Comparison of ENCODE assay signal across 1 cellular context in the genomic region with DNA sequence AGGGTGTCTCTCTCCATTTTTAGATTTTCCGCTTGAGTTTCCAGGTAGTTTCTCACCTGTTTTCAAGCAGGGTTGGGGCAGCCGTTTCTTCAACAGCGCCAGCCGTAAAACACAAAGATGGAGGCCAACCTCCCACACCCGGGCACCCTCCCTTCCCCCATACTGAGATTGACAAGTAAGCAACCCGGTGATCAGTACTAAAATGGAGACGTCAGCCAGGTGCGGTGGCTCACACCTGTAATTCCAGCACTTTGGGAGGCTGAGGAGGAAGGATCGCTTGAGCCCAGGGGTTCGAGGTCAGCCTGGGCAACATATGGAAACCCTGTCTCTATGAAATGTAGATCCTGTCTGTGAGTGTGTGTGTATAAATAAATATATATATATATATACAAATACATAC.
TF ChIP-seq lines count a peak whose summit lies in the region.

No MANE protein-coding gene starts in this region.

TF ChIP-seq in A549, 52 proteins besides CTCF, POLR2A, EP300 and RAD21 (continued from another document):
- TF ChIP-seq, protein P1, sequence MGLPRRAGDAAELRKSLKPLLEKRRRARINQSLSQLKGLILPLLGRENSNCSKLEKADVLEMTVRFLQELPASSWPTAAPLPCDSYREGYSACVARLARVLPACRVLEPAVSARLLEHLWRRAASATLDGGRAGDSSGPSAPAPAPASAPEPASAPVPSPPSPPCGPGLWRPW (IDR thresholded peaks at IDR 0.05) = no peak
- TF ChIP-seq FOSB (CRISPR knock-in tag; IDR thresholded peaks at IDR 0.05) (no peak), JUNB (IDR thresholded peaks at IDR 0.05) (no peak), EHF (CRISPR knock-in tag; IDR thresholded peaks at IDR 0.05) (no peak), EHMT2 (IDR thresholded peaks at IDR 0.05; ENCODE audit: low read depth) (no peak), POLR2AphosphoS2 (conservative IDR thresholded peaks at IDR 0.05; ENCODE audit: low read length) (no peak), ZFP36 (IDR thresholded peaks at IDR 0.05; ENCODE audit: borderline replicate concordance, partially characterized antibody) (no peak), MYC (IDR thresholded peaks at IDR 0.05; ENCODE audit: borderline replicate concordance, low read length) (no peak), GATA3 (IDR thresholded peaks at IDR 0.05; ENCODE audit: borderline replicate concordance) (no peak)
- TF ChIP-seq, protein P2, sequence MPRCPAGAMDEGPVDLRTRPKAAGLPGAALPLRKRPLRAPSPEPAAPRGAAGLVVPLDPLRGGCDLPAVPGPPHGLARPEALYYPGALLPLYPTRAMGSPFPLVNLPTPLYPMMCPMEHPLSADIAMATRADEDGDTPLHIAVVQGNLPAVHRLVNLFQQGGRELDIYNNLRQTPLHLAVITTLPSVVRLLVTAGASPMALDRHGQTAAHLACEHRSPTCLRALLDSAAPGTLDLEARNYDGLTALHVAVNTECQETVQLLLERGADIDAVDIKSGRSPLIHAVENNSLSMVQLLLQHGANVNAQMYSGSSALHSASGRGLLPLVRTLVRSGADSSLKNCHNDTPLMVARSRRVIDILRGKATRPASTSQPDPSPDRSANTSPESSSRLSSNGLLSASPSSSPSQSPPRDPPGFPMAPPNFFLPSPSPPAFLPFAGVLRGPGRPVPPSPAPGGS (IDR thresholded peaks at IDR 0.05) = no peak
- TF ChIP-seq, protein P3, sequence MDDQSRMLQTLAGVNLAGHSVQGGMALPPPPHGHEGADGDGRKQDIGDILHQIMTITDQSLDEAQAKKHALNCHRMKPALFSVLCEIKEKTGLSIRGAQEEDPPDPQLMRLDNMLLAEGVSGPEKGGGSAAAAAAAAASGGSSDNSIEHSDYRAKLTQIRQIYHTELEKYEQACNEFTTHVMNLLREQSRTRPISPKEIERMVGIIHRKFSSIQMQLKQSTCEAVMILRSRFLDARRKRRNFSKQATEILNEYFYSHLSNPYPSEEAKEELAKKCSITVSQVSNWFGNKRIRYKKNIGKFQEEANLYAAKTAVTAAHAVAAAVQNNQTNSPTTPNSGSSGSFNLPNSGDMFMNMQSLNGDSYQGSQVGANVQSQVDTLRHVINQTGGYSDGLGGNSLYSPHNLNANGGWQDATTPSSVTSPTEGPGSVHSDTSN (IDR thresholded peaks at IDR 0.05) = no peak
- TF ChIP-seq, protein P4, sequence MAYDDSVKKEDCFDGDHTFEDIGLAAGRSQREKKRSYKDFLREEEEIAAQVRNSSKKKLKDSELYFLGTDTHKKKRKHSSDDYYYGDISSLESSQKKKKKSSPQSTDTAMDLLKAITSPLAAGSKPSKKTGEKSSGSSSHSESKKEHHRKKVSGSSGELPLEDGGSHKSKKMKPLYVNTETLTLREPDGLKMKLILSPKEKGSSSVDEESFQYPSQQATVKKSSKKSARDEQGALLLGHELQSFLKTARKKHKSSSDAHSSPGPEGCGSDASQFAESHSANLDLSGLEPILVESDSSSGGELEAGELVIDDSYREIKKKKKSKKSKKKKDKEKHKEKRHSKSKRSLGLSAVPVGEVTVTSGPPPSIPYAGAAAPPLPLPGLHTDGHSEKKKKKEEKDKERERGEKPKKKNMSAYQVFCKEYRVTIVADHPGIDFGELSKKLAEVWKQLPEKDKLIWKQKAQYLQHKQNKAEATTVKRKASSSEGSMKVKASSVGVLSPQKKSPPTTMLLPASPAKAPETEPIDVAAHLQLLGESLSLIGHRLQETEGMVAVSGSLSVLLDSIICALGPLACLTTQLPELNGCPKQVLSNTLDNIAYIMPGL (CRISPR knock-in tag; IDR thresholded peaks at IDR 0.05; ENCODE audit: borderline replicate concordance) = no peak
